ENCODE assay signal across 26 cellular contexts in genomic region chr9:109716631-109717030, GRCh38.
"Had no signal": no experiment of that assay in that cellular context is flagged by ENCODE, and none has a peak within 500 bp of the region (broad histone marks: within the 10 kb centered on the region; RNA-seq: fewer than 3 reads in every experiment).

No MANE protein-coding gene starts in this region.

- H3K36me3 Mint-ChIP-seq: activated naive CD4-positive, alpha-beta T cell treated with anti-CD3 and anti-CD28 coated beads, Interleukin-2, amount 50 U/mL, for 24 hours; natural killer cell; neural progenitor cell had no signal

- H2AFZ ChIP-seq: neural progenitor cell had no signal

- H3K27ac ChIP-seq: breast epithelium, left lung, lower lobe of right lung, neural progenitor cell, spleen, transverse colon had no signal

- H3K27me3 Mint-ChIP-seq: activated CD4-positive, alpha-beta T cell treated with anti-CD3 and anti-CD28 coated beads, Interleukin-2, amount 10 ng/mL, durations not matched to agents 7 days and 5 days; activated naive CD4-positive, alpha-beta T cell treated with anti-CD3 and anti-CD28 coated beads, Interleukin-2, amount 50 U/mL, for 24 hours; activated naive CD8-positive, alpha-beta T cell treated with anti-CD3 and anti-CD28 coated beads, Interleukin-2, amount 50 U/mL, for 24 hours; activated T-cell treated with anti-CD3 and anti-CD28 coated beads, Interleukin-2, amount 50 U/mL, for 24 hours; activated T-helper 17 cell treated with anti-CD3 and anti-CD28 coated beads, Interleukin-2, amount 50 U/mL, for 72 hours had no signal

- H3K9me3 ChIP-seq: breast epithelium, left lung, lower lobe of right lung, transverse colon had no signal

- ATAC-seq: activated naive CD8-positive, alpha-beta T cell treated with anti-CD3 and anti-CD28 coated beads, Interleukin-2, amount 50 U/mL, for 24 hours; activated T-helper 17 cell treated with anti-CD3 and anti-CD28 coated beads, Interleukin-2, amount 50 U/mL, for 72 hours; left lung; lower lobe of right lung; natural killer cell; right cardiac atrium had no signal

- H3K4me1 Mint-ChIP-seq: activated CD4-positive, alpha-beta memory T cell treated with anti-CD3 and anti-CD28 coated beads, Interleukin-2, amount 10 ng/mL, durations not matched to agents 7 days and 5 days; activated CD4-positive, alpha-beta T cell treated with anti-CD3 and anti-CD28 coated beads, Interleukin-2, amount 10 ng/mL, durations not matched to agents 7 days and 5 days; activated naive CD4-positive, alpha-beta T cell treated with anti-CD3 and anti-CD28 coated beads, Interleukin-2, amount 50 U/mL, for 24 hours; activated naive CD8-positive, alpha-beta T cell treated with anti-CD3 and anti-CD28 coated beads, Interleukin-2, amount 50 U/mL, for 24 hours; activated T-helper 17 cell treated with anti-CD3 and anti-CD28 coated beads, Interleukin-2, amount 50 U/mL, for 72 hours; natural killer cell had no signal

- H3K9me3 Mint-ChIP-seq: activated CD4-positive, alpha-beta memory T cell treated with anti-CD3 and anti-CD28 coated beads, Interleukin-2, amount 10 ng/mL, durations not matched to agents 7 days and 5 days; activated CD4-positive, alpha-beta T cell treated with anti-CD3 and anti-CD28 coated beads, Interleukin-2, amount 10 ng/mL, durations not matched to agents 7 days and 5 days; activated naive CD4-positive, alpha-beta T cell treated with anti-CD3 and anti-CD28 coated beads, Interleukin-2, amount 50 U/mL, for 24 hours; activated naive CD8-positive, alpha-beta T cell treated with anti-CD3 and anti-CD28 coated beads, Interleukin-2, amount 50 U/mL, for 24 hours; activated T-cell treated with anti-CD3 and anti-CD28 coated beads, Interleukin-2, amount 50 U/mL, for 24 hours; activated T-helper 17 cell treated with anti-CD3 and anti-CD28 coated beads, Interleukin-2, amount 50 U/mL, for 72 hours; natural killer cell; neural progenitor cell had no signal

- H3K36me3 ChIP-seq: breast epithelium, left lung, lower lobe of right lung, neural progenitor cell, spleen, transverse colon had no signal

- H3K27me3 ChIP-seq: breast epithelium, left lung, neural progenitor cell, transverse colon had no signal

- DNase-seq: activated CD4-positive, alpha-beta memory T cell treated with anti-CD3 and anti-CD28 coated beads, Interleukin-2, amount 10 ng/mL, durations not matched to agents 7 days and 5 days; activated CD4-positive, alpha-beta T cell treated with anti-CD3 and anti-CD28 coated beads, Interleukin-2, amount 10 ng/mL, durations not matched to agents 7 days and 5 days; activated CD4-positive, CD25-positive, alpha-beta regulatory T cell treated with anti-CD3 and anti-CD28 coated beads, Interleukin-2, amount 50 U/mL, for 72 hours; activated CD8-positive, alpha-beta memory T cell treated with anti-CD3 and anti-CD28 coated beads, Interleukin-2, amount 50 U/mL, for 48 hours; activated gamma-delta T cell treated with Interleukin-2 at 50 U/mL for 16 hours; activated naive CD8-positive, alpha-beta T cell treated with anti-CD3 and anti-CD28 coated beads, Interleukin-2, amount 50 U/mL, for 24 hours; activated T-cell treated with anti-CD3 and anti-CD28 coated beads, Interleukin-2, amount 50 U/mL, for 24 hours; amygdala; central memory CD4-positive, alpha-beta T cell; head of caudate nucleus; kidney glomerular epithelial cell; left lung; lower lobe of right lung; mesendoderm; natural killer cell; occipital lobe; posterior cingulate gyrus; right cardiac atrium; spleen; stimulated activated naive CD4-positive, alpha-beta T cell treated with Interleukin-2 at 50 U/mL for 16 hours; T1000; transverse colon had no signal

- H3K4me3 Mint-ChIP-seq: activated CD4-positive, alpha-beta memory T cell treated with anti-CD3 and anti-CD28 coated beads, Interleukin-2, amount 10 ng/mL, durations not matched to agents 7 days and 5 days; activated CD4-positive, alpha-beta T cell treated with anti-CD3 and anti-CD28 coated beads, Interleukin-2, amount 10 ng/mL, durations not matched to agents 7 days and 5 days; activated naive CD4-positive, alpha-beta T cell treated with anti-CD3 and anti-CD28 coated beads, Interleukin-2, amount 50 U/mL, for 24 hours; activated naive CD8-positive, alpha-beta T cell treated with anti-CD3 and anti-CD28 coated beads, Interleukin-2, amount 50 U/mL, for 24 hours; activated T-cell treated with anti-CD3 and anti-CD28 coated beads, Interleukin-2, amount 50 U/mL, for 24 hours; activated T-helper 17 cell treated with anti-CD3 and anti-CD28 coated beads, Interleukin-2, amount 50 U/mL, for 72 hours; natural killer cell; neural progenitor cell had no signal

- H3K4me3 ChIP-seq: breast epithelium, left lung, lower lobe of right lung, neural progenitor cell, spleen, transverse colon had no signal

- H3K27ac Mint-ChIP-seq: activated CD4-positive, alpha-beta memory T cell treated with anti-CD3 and anti-CD28 coated beads, Interleukin-2, amount 10 ng/mL, durations not matched to agents 7 days and 5 days; activated CD4-positive, alpha-beta T cell treated with anti-CD3 and anti-CD28 coated beads, Interleukin-2, amount 10 ng/mL, durations not matched to agents 7 days and 5 days; activated naive CD4-positive, alpha-beta T cell treated with anti-CD3 and anti-CD28 coated beads, Interleukin-2, amount 50 U/mL, for 24 hours; activated naive CD8-positive, alpha-beta T cell treated with anti-CD3 and anti-CD28 coated beads, Interleukin-2, amount 50 U/mL, for 24 hours; activated T-cell treated with anti-CD3 and anti-CD28 coated beads, Interleukin-2, amount 50 U/mL, for 24 hours; activated T-helper 17 cell treated with anti-CD3 and anti-CD28 coated beads, Interleukin-2, amount 50 U/mL, for 72 hours; natural killer cell; neural progenitor cell had no signal

- H3K4me2 ChIP-seq: neural progenitor cell had no signal

- H3K4me1 ChIP-seq: breast epithelium, left lung, lower lobe of right lung, neural progenitor cell, spleen, transverse colon had no signal

- H3K9ac ChIP-seq: neural progenitor cell had no signal
